8 cellular contexts compared by ENCODE assay signal in the genomic region with DNA sequence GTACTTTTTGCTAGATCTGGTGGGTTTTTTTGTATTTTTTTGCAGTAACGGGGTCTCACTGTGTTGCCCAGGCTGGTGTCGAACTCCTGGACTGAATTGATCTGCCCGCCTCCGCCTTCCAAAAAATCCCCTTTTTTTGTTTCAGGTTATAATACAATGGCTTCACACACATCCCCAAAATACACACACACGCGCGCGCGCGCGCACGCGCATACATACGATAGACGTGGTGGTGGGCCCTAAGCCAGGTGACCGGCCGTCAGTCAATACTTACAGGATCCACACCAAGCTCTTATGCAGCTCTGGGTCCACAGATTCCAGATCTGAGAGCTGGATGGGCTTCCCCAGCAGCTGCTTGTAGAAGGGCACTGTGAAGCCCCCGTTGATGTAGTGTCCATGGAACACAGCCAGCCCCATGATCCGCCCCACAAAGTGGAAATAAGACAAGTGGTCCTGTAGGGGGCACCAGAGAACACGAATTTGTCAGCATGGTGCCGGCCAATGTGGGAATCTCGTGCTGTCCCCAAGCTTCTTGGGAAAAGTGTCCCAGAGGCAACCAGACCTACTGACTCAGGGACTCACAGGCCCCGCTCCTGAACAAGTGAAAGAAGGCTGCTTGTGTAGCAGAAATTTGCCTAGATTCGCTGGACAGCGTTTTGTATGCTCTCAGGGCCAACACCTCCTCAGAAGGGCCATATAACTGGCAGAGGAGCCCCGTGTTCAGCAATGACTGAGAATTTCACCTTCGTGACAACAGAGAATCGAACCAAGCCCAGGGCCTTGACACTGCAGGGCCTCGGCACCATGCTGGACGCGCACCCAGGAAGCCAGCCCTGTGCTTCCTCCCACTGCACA.
DNase-seq lines count a peak whose midpoint lies in the region; ATAC-seq and TF ChIP-seq lines count a peak whose summit lies in the region.

No MANE protein-coding gene starts in this region.

- no peak for ATAC-seq in activated naive CD8-positive, alpha-beta T cell treated with anti-CD3 and anti-CD28 coated beads, Interleukin-2, amount 10 ng/mL, durations not matched to agents 7 days and 5 days (ENCODE audit: low read depth)
- peak; percentile 90 for ATAC-seq in Right ventricle myocardium superior (ENCODE audit: poor library complexity)
- ATAC-seq in upper lobe of left lung (ENCODE audit: low FRiP score in 2 of 2): peak; percentile 87
- no peak for ATAC-seq in GM18502 (IDR thresholded peaks at IDR 0.05; ENCODE audit: poor library complexity, unreplicated experiment)

- TF ChIP-seq CTCF in DOHH2 (IDR thresholded peaks at IDR 0.05; ENCODE audit: low read depth, low read length, poor library complexity, severe bottlenecking) (peak; percentile 91), MM.1S (IDR thresholded peaks at IDR 0.05; ENCODE audit: low read length) (peak; percentile 64), upper lobe of left lung (IDR thresholded peaks at IDR 0.05) (peak; percentile 63 to 82 (median 72))

- TF ChIP-seq EP300 in upper lobe of left lung (IDR thresholded peaks at IDR 0.05): no peak

- peak overlapping the region; percentile 89 for H2AK5ac ChIP-seq in trophoblast cell (ENCODE audit: low read length)

- peak overlapping the region; percentile 41 for H4K12ac ChIP-seq in trophoblast cell (ENCODE audit: low read depth, low read length)

- no peak overlapping the region for H3K4me2 ChIP-seq in DOHH2 (ENCODE audit: low read length)
- H3K4me2 ChIP-seq in MM.1S (ENCODE audit: low read depth, low read length): no peak overlapping the region
- H3K4me2 ChIP-seq in trophoblast cell (ENCODE audit: low read length): no peak overlapping the region

- WGBS in trophoblast cell (ENCODE audit: extremely low coverage, insufficient coverage, insufficient read length): no CpG with 5 or more reads among the region's 31 CpGs
- WGBS in upper lobe of left lung, 2 donors: 78 to 80% methylated on average over 31 of the region's 31 CpGs

- H3F3A ChIP-seq in DOHH2 (ENCODE audit: control insufficient read depth, insufficient read depth) (0 out of 2 replicates have a peak, but pooled peaks cover 8% of the 10 kb centered on the region), MM.1S (ENCODE audit: insufficient read depth, low read length) (no peaks in the 10 kb centered on the region)

- H3K9me3 ChIP-seq in DOHH2 (ENCODE audit: control insufficient read depth, insufficient read depth, low read length) (no peaks in the 10 kb centered on the region), MM.1S (replicated peaks; ENCODE audit: insufficient read depth, low read length) (no peaks in the 10 kb centered on the region), trophoblast cell (ENCODE audit: insufficient read depth, low read depth, low read length) (no peaks in the 10 kb centered on the region), upper lobe of left lung (no peaks in the 10 kb centered on the region)

- H3K4me3 ChIP-seq in DOHH2 (ENCODE audit: low read length): no peak overlapping the region
- H3K4me3 ChIP-seq in MM.1S (ENCODE audit: low read length): no peak overlapping the region
- H3K4me3 ChIP-seq in trophoblast cell (ENCODE audit: low read depth, low read length): no peak overlapping the region
- H3K4me3 ChIP-seq in upper lobe of left lung: no peak overlapping the region

- H3K36me3 Mint-ChIP-seq in activated naive CD8-positive, alpha-beta T cell treated with anti-CD3 and anti-CD28 coated beads, Interleukin-2, amount 10 ng/mL, durations not matched to agents 7 days and 5 days: peaks cover 15% of the 10 kb centered on the region

- H3K27ac ChIP-seq in DOHH2 (ENCODE audit: low read depth, low read length) (no peak overlapping the region), MM.1S (ENCODE audit: low read length) (no peak overlapping the region), trophoblast cell (ENCODE audit: low read depth, low read length) (no peak overlapping the region), upper lobe of left lung (peak overlapping the region in 2 of 4 donors; percentile 30 to 67)

- H3K27me3 Mint-ChIP-seq in activated naive CD8-positive, alpha-beta T cell treated with anti-CD3 and anti-CD28 coated beads, Interleukin-2, amount 10 ng/mL, durations not matched to agents 7 days and 5 days: no peaks in the 10 kb centered on the region

- peak overlapping the region; percentile 89 for H3K18ac ChIP-seq in trophoblast cell (ENCODE audit: low read length)

- H3K9me3 Mint-ChIP-seq in activated naive CD8-positive, alpha-beta T cell treated with anti-CD3 and anti-CD28 coated beads, Interleukin-2, amount 10 ng/mL, durations not matched to agents 7 days and 5 days: no peaks in the 10 kb centered on the region

- H4K91ac ChIP-seq in trophoblast cell (ENCODE audit: low read depth, low read length): no peak overlapping the region

- H2BK120ac ChIP-seq in trophoblast cell (ENCODE audit: insufficient read depth, low read length, poor library complexity): peak overlapping the region; percentile 70

- no peak overlapping the region for H2BK12ac ChIP-seq in trophoblast cell (ENCODE audit: low read length)

- no peak overlapping the region for H3K4ac ChIP-seq in trophoblast cell (ENCODE audit: low read depth, low read length)

- H3K79me1 ChIP-seq in trophoblast cell (ENCODE audit: low read length): peaks cover 4% of the 10 kb centered on the region

- no peak overlapping the region for H2AFZ ChIP-seq in MM.1S (ENCODE audit: low read length)
- H2AFZ ChIP-seq in trophoblast cell (ENCODE audit: insufficient read depth, low read length, poor library complexity): no peak overlapping the region

- H3K27me3 ChIP-seq in DOHH2 (ENCODE audit: control insufficient read depth, low read length) (no peaks in the 10 kb centered on the region), MM.1S (replicated peaks; ENCODE audit: insufficient read depth, low read length) (no peaks in the 10 kb centered on the region), trophoblast cell (ENCODE audit: insufficient read depth, low read length) (no peaks in the 10 kb centered on the region), upper lobe of left lung (no peaks in the 10 kb centered on the region)

- peak overlapping the region; percentile 75 for H4K8ac ChIP-seq in trophoblast cell (ENCODE audit: low read depth, low read length)

- no peaks in the 10 kb centered on the region for H3K4me1 Mint-ChIP-seq in activated naive CD8-positive, alpha-beta T cell treated with anti-CD3 and anti-CD28 coated beads, Interleukin-2, amount 10 ng/mL, durations not matched to agents 7 days and 5 days

- intact Hi-C loops in Right ventricle myocardium superior (cut with DNase I): loop anchor here (2.0 kb wide), 1 partner anchor 272 kb away; no protein-coding TSS in a partner anchor

- H2BK5ac ChIP-seq in trophoblast cell (ENCODE audit: low read depth, low read length, poor library complexity): peak overlapping the region; percentile 49

- peak overlapping the region; percentile 52 for H3K14ac ChIP-seq in trophoblast cell (ENCODE audit: low read length)

- peaks cover 94% of the 10 kb centered on the region for H3K36me3 ChIP-seq in DOHH2 (ENCODE audit: control insufficient read depth, low read length)
- H3K36me3 ChIP-seq in MM.1S (replicated peaks; ENCODE audit: insufficient read depth, low read length): no peaks in the 10 kb centered on the region; the same call in 1 of the 2 replicates
- H3K36me3 ChIP-seq in trophoblast cell (ENCODE audit: control insufficient read depth in 1 of 2, insufficient read depth in 2 of 2, low read length in 2 of 2): peaks cover 61 to 62% of the 10 kb centered on the region in 2 experiments
- H3K36me3 ChIP-seq in upper lobe of left lung: peaks cover 36 to 99% (median 87%) of the 10 kb centered on the region in 4 donors

- no peak overlapping the region for H3K23ac ChIP-seq in trophoblast cell (ENCODE audit: low read length)

- H3K9me2 ChIP-seq in DOHH2 (replicated peaks; ENCODE audit: control insufficient read depth, low read length): no peaks in the 10 kb centered on the region
- no peaks in the 10 kb centered on the region for H3K9me2 ChIP-seq in MM.1S (replicated peaks; ENCODE audit: insufficient read depth, low read length)

- peak; percentile 58 for DNase-seq in MM.1S
- peak; percentile 78 for DNase-seq in SK-N-DZ (ENCODE audit: low spot score)
- DNase-seq in activated naive CD8-positive, alpha-beta T cell treated with anti-CD3 and anti-CD28 coated beads, Interleukin-2, amount 10 ng/mL, durations not matched to agents 7 days and 5 days: peak; percentile 49
- DNase-seq in Right ventricle myocardium superior: peak; percentile 77
- DNase-seq in trophoblast cell: peak; percentile 81 to 94
- DNase-seq in upper lobe of left lung: peak; percentile 72 to 81

- H3K4me3 Mint-ChIP-seq in activated naive CD8-positive, alpha-beta T cell treated with anti-CD3 and anti-CD28 coated beads, Interleukin-2, amount 10 ng/mL, durations not matched to agents 7 days and 5 days: no peak overlapping the region

- no peak for TF ChIP-seq POLR2A in upper lobe of left lung (IDR thresholded peaks at IDR 0.05)

- POLR2A ChIA-PET in activated naive CD8-positive, alpha-beta T cell treated with anti-CD3 and anti-CD28 coated beads, Interleukin-2, amount 10 ng/mL, durations not matched to agents 7 days and 5 days (lab: Charles Lee): no interaction called here

- peaks cover 12% of the 10 kb centered on the region; the same call in 1 of the 2 replicates for H4K20me1 ChIP-seq in DOHH2 (ENCODE audit: control insufficient read depth, insufficient read depth, low read depth, low read length)
- H4K20me1 ChIP-seq in MM.1S (ENCODE audit: insufficient read depth, low read length): no peaks in the 10 kb centered on the region

- H3K9ac ChIP-seq in MM.1S (ENCODE audit: low read length) (no peak overlapping the region), trophoblast cell (ENCODE audit: low read length) (no peak overlapping the region)

- H3K79me2 ChIP-seq in DOHH2 (ENCODE audit: control insufficient read depth, low read length) (no peaks in the 10 kb centered on the region), MM.1S (ENCODE audit: low read length) (no peaks in the 10 kb centered on the region), trophoblast cell (ENCODE audit: control insufficient read depth, insufficient read depth, low read length, poor library complexity) (peaks cover 5% of the 10 kb centered on the region)

- H3K4me1 ChIP-seq in DOHH2 (ENCODE audit: control insufficient read depth, low read length): peaks cover 22% of the 10 kb centered on the region
- H3K4me1 ChIP-seq in MM.1S (ENCODE audit: low read length): no peaks in the 10 kb centered on the region
- H3K4me1 ChIP-seq in trophoblast cell (ENCODE audit: control insufficient read depth in 1 of 2, insufficient read depth in 2 of 2, low read length in 2 of 2): peaks cover 7 to 11% of the 10 kb centered on the region in 2 experiments
- H3K4me1 ChIP-seq in upper lobe of left lung: peaks cover 0 to 13% (median 6%) of the 10 kb centered on the region in 4 donors

- no peak overlapping the region for H3K27ac Mint-ChIP-seq in activated naive CD8-positive, alpha-beta T cell treated with anti-CD3 and anti-CD28 coated beads, Interleukin-2, amount 10 ng/mL, durations not matched to agents 7 days and 5 days

Comparison
In these comparisons a context has a peak if more than half of its experiments do, and no peak if none do; other contexts are left out.
1. ATAC-seq: peak in Right ventricle myocardium superior (single experiment) and upper lobe of left lung (2 of 2); none in activated naive CD8-positive, alpha-beta T cell treated with anti-CD3 and anti-CD28 coated beads, Interleukin-2, amount 10 ng/mL, durations not matched to agents 7 days and 5 days (single experiment) and GM18502 (single experiment).
2. Peak in every context shown above with its lines, with median percentiles within 50 percentile points of each other: CTCF ChIP-seq and DNase-seq.